In genomic region chr14:53952533-53952932, GRCh38 we compare ENCODE assay signal across 10 cellular contexts. TPM values are rescaled to one million over a fixed set of nuclear protein-coding genes. Genes with fewer than 3 reads are reported as not detected.
DNase-seq lines count a peak whose midpoint lies in the region; ATAC-seq and TF ChIP-seq lines count a peak whose summit lies in the region.
"Had no signal": no experiment of that assay in that cellular context is flagged by ENCODE, and none has a peak within 500 bp of the region (broad histone marks: within the 10 kb centered on the region; RNA-seq: fewer than 3 reads in every experiment).

No MANE protein-coding gene starts in this region.

- H3K27ac Mint-ChIP-seq in activated CD8-positive, alpha-beta T cell treated with anti-CD3 and anti-CD28 coated beads for 36 hours, result no peak overlapping the region
- no peak overlapping the region for H3K27ac Mint-ChIP-seq in activated CD8-positive, alpha-beta T cell treated with anti-CD3 and anti-CD28 coated beads, Interleukin-2, amount 10 ng/mL, durations not matched to agents 7 days and 5 days
- no peak overlapping the region for H3K27ac Mint-ChIP-seq in stimulated activated naive B cell treated with anti-CD40 and anti-IgM and Interleukin-4, amounts not matched to agents 10 μg/mL and 1 μg/mL and 100 μg/mL, for 72 hours
- H3K27ac Mint-ChIP-seq: CD8-positive, alpha-beta memory T cell had no signal

- peaks cover 29% of the 10 kb centered on the region for H3K4me1 Mint-ChIP-seq in activated CD8-positive, alpha-beta T cell treated with anti-CD3 and anti-CD28 coated beads for 36 hours (ENCODE audit: low read depth)
- peaks cover 36% of the 10 kb centered on the region for H3K4me1 Mint-ChIP-seq in activated CD8-positive, alpha-beta T cell treated with anti-CD3 and anti-CD28 coated beads, Interleukin-2, amount 10 ng/mL, durations not matched to agents 7 days and 5 days (ENCODE audit: low read depth)
- peaks cover 25 to 38% of the 10 kb centered on the region in 2 donors for H3K4me1 Mint-ChIP-seq in stimulated activated naive B cell treated with anti-CD40 and anti-IgM and Interleukin-4, amounts not matched to agents 10 μg/mL and 1 μg/mL and 100 μg/mL, for 72 hours

- peaks cover 73% of the 10 kb centered on the region for H3K27me3 Mint-ChIP-seq in activated CD8-positive, alpha-beta T cell treated with anti-CD3 and anti-CD28 coated beads for 36 hours
- H3K27me3 Mint-ChIP-seq in activated CD8-positive, alpha-beta T cell treated with anti-CD3 and anti-CD28 coated beads, Interleukin-2, amount 10 ng/mL, durations not matched to agents 7 days and 5 days (ENCODE audit: low read depth), result peaks cover 67% of the 10 kb centered on the region
- peaks cover 88 to 93% of the 10 kb centered on the region in 2 donors for H3K27me3 Mint-ChIP-seq in stimulated activated naive B cell treated with anti-CD40 and anti-IgM and Interleukin-4, amounts not matched to agents 10 μg/mL and 1 μg/mL and 100 μg/mL, for 72 hours

- WGBS in lung, 2 donors, result 21% methylated on average over 10 of the region's 10 CpGs

- H3K4me3 Mint-ChIP-seq in activated CD8-positive, alpha-beta T cell treated with anti-CD3 and anti-CD28 coated beads for 36 hours, result peak overlapping the region; percentile 49
- no peak overlapping the region for H3K4me3 Mint-ChIP-seq in activated CD8-positive, alpha-beta T cell treated with anti-CD3 and anti-CD28 coated beads, Interleukin-2, amount 10 ng/mL, durations not matched to agents 7 days and 5 days
- H3K4me3 Mint-ChIP-seq in stimulated activated naive B cell treated with anti-CD40 and anti-IgM and Interleukin-4, amounts not matched to agents 10 μg/mL and 1 μg/mL and 100 μg/mL, for 72 hours, result peak overlapping the region in 1 of 2 donors; percentile 89

- no peaks in the 10 kb centered on the region for H3K9me3 Mint-ChIP-seq in activated CD8-positive, alpha-beta T cell treated with anti-CD3 and anti-CD28 coated beads for 36 hours
- H3K9me3 Mint-ChIP-seq in activated CD8-positive, alpha-beta T cell treated with anti-CD3 and anti-CD28 coated beads, Interleukin-2, amount 10 ng/mL, durations not matched to agents 7 days and 5 days (ENCODE audit: insufficient read depth), result no peaks in the 10 kb centered on the region
- H3K9me3 Mint-ChIP-seq in stimulated activated naive B cell treated with anti-CD40 and anti-IgM and Interleukin-4, amounts not matched to agents 10 μg/mL and 1 μg/mL and 100 μg/mL, for 72 hours, result no peaks in the 10 kb centered on the region

- no peak for TF ChIP-seq CTCF in activated CD8-positive, alpha-beta T cell treated with anti-CD3 and anti-CD28 coated beads for 36 hours (IDR thresholded peaks at IDR 0.05)
- TF ChIP-seq CTCF in breast epithelium (IDR thresholded peaks at IDR 0.05) (no peak), lung (IDR thresholded peaks at IDR 0.05; ENCODE audit: control extremely low read depth, extremely low read depth) (no peak), thoracic aorta (IDR thresholded peaks at IDR 0.05) (no peak)

- intact Hi-C loops in activated CD8-positive, alpha-beta T cell treated with anti-CD3 and anti-CD28 coated beads for 36 hours (cut with micrococcal nuclease), result no loop called here
- intact Hi-C loops in breast epithelium (cut with DNase I; ENCODE audit: low total_unique reads), result no loop called here

- H3K27ac ChIP-seq in breast epithelium (peak overlapping the region; percentile 80 to 94), lung (ENCODE audit: low read depth in 1 of 2, low read length in 1 of 2) (peak overlapping the region; percentile 21 to 75), thoracic aorta (peak overlapping the region; percentile 59 to 64)

- no peak for TF ChIP-seq POLR2A in breast epithelium (IDR thresholded peaks at IDR 0.05)

- ATAC-seq in activated CD8-positive, alpha-beta T cell treated with anti-CD3 and anti-CD28 coated beads for 36 hours, result no peak
- ATAC-seq in activated CD8-positive, alpha-beta T cell treated with anti-CD3 and anti-CD28 coated beads, Interleukin-2, amount 10 ng/mL, durations not matched to agents 7 days and 5 days, result no peak
- ATAC-seq in lung (ENCODE audit: insufficient read depth, low FRiP score) (no peak), thoracic aorta (ENCODE audit: insufficient number of reproducible peaks, low FRiP score, low read depth) (no peak), HG02571 (IDR thresholded peaks at IDR 0.05; ENCODE audit: unreplicated experiment) (no peak)
- no peak for ATAC-seq in stimulated activated naive B cell treated with anti-CD40 and anti-IgM and Interleukin-4, amounts not matched to agents 10 μg/mL and 1 μg/mL and 100 μg/mL, for 72 hours (replicated peaks)

- POLR2A ChIA-PET in activated CD8-positive, alpha-beta T cell treated with anti-CD3 and anti-CD28 coated beads for 36 hours (lab: Charles Lee), result interaction anchor here (1.2 kb wide), 1 partner anchor 23 kb away, joined by 3 read pairs; no protein-coding TSS in a partner anchor
- POLR2A ChIA-PET in activated CD8-positive, alpha-beta T cell treated with anti-CD3 and anti-CD28 coated beads, Interleukin-2, amount 10 ng/mL, durations not matched to agents 7 days and 5 days (lab: Charles Lee), result no interaction called here

- peaks cover 0 to 13% of the 10 kb centered on the region in 2 donors for H3K27me3 ChIP-seq in breast epithelium
- no peaks in the 10 kb centered on the region for H3K27me3 ChIP-seq in lung (ENCODE audit: control insufficient read depth, insufficient read depth)
- H3K27me3 ChIP-seq in thoracic aorta (replicated peaks; ENCODE audit: insufficient read depth), result no peaks in the 10 kb centered on the region

- CTCF ChIA-PET in activated CD8-positive, alpha-beta T cell treated with anti-CD3 and anti-CD28 coated beads for 36 hours (lab: Charles Lee), result no interaction called here
- CTCF ChIA-PET in activated CD8-positive, alpha-beta T cell treated with anti-CD3 and anti-CD28 coated beads, Interleukin-2, amount 10 ng/mL, durations not matched to agents 7 days and 5 days (lab: Charles Lee), result interaction anchor here (1.9 kb wide), 1 partner anchor 395 kb away, joined by 5 read pairs; no protein-coding TSS in a partner anchor

- H3K4me1 ChIP-seq in breast epithelium (no peaks in the 10 kb centered on the region), lung (ENCODE audit: control insufficient read depth in 2 of 2, insufficient read depth in 2 of 2, low read length in 2 of 2) (peaks cover 0 to 12% of the 10 kb centered on the region in 2 donors), thoracic aorta (ENCODE audit: control insufficient read depth in 1 of 2, low read depth in 2 of 2) (peaks cover 4 to 27% of the 10 kb centered on the region in 2 donors)

- H3K36me3 ChIP-seq in breast epithelium, result no peaks in the 10 kb centered on the region
- peaks cover 0 to 3% of the 10 kb centered on the region in 2 donors for H3K36me3 ChIP-seq in lung (ENCODE audit: control insufficient read depth in 2 of 2, insufficient read depth in 2 of 2, low read length in 2 of 2)
- H3K36me3 ChIP-seq in thoracic aorta, result peaks cover 6% of the 10 kb centered on the region

- H3K36me3 Mint-ChIP-seq in activated CD8-positive, alpha-beta T cell treated with anti-CD3 and anti-CD28 coated beads for 36 hours (ENCODE audit: low read depth), result no peaks in the 10 kb centered on the region
- no peaks in the 10 kb centered on the region for H3K36me3 Mint-ChIP-seq in activated CD8-positive, alpha-beta T cell treated with anti-CD3 and anti-CD28 coated beads, Interleukin-2, amount 10 ng/mL, durations not matched to agents 7 days and 5 days (ENCODE audit: low read depth)
- H3K36me3 Mint-ChIP-seq in stimulated activated naive B cell treated with anti-CD40 and anti-IgM and Interleukin-4, amounts not matched to agents 10 μg/mL and 1 μg/mL and 100 μg/mL, for 72 hours, result peaks cover 0 to 2% of the 10 kb centered on the region in 2 donors
- H3K36me3 Mint-ChIP-seq: CD8-positive, alpha-beta memory T cell had no signal

- DNase-seq in activated CD8-positive, alpha-beta T cell treated with anti-CD3 and anti-CD28 coated beads for 36 hours, result no peak
- DNase-seq in activated CD8-positive, alpha-beta T cell treated with anti-CD3 and anti-CD28 coated beads, Interleukin-2, amount 10 ng/mL, durations not matched to agents 7 days and 5 days, result no peak
- no peak for DNase-seq in breast epithelium (ENCODE audit: low spot score in 2 of 2)
- DNase-seq in lung (ENCODE audit: low spot score), result no peak
- DNase-seq in thoracic aorta (ENCODE audit: low spot score), result no peak
- DNase-seq in NCI-H128 (lab: John Stamatoyannopoulos, UW; ENCODE audit: unreplicated experiment), result no peak
- no peak for DNase-seq in stimulated activated naive B cell treated with anti-CD40 and anti-IgM and Interleukin-4, amounts not matched to agents 10 μg/mL and 1 μg/mL and 100 μg/mL, for 72 hours
- DNase-seq: CD8-positive, alpha-beta memory T cell; RPMI8226 had no signal

- H3K4me3 ChIP-seq in breast epithelium (peak overlapping the region; percentile 67 to 87 (median 68)), lung (peak overlapping the region; percentile 2), thoracic aorta (peak overlapping the region; percentile 79)

- H3K9me3 ChIP-seq in breast epithelium, result no peaks in the 10 kb centered on the region
- H3K9me3 ChIP-seq in lung (ENCODE audit: control insufficient read depth in 2 of 2, insufficient read depth in 1 of 2, low read length in 1 of 2), result no peaks in the 10 kb centered on the region
- no peaks in the 10 kb centered on the region for H3K9me3 ChIP-seq in thoracic aorta

RNA-seq across cellular contexts. Expression of gene BMP4, which starts 4.1 kb away (rescaled TPM):
- total RNA-seq in activated CD8-positive, alpha-beta T cell treated with anti-CD3 and anti-CD28 coated beads for 36 hours, result not detected
- total RNA-seq in activated CD8-positive, alpha-beta T cell treated with anti-CD3 and anti-CD28 coated beads, Interleukin-2, amount 10 ng/mL, durations not matched to agents 7 days and 5 days, result not detected
- total RNA-seq in breast epithelium (10 to 100 TPM; 17.0 to 51.8 (median 17.7) TPM), lung (10 to 100 TPM; 13.3 to 39.0 TPM), thoracic aorta (10 to 100 TPM; 23.7 to 26.9 TPM)
- polyA plus RNA-seq in lung, result 10 to 100 TPM in 1 of 2 donors, 1 to 10 TPM in 1; 7.1 to 10.5 TPM
- polyA plus RNA-seq: CD8-positive, alpha-beta memory T cell had no signal

Comparison
In these comparisons a context has a peak if more than half of its experiments do, and no peak if none do; other contexts are left out.
1. H3K4me3 ChIP-seq: peak in every context shown above with its lines; median percentile 79 in thoracic aorta; 68 in breast epithelium; 2 in lung.
2. RNA of gene BMP4, which starts 4.1 kb away (total RNA-seq): 13.3 to 39.0 TPM in lung, 23.7 to 26.9 TPM in thoracic aorta and 17.0 to 51.8 TPM in breast epithelium; not detected in activated CD8-positive, alpha-beta T cell treated with anti-CD3 and anti-CD28 coated beads for 36 hours and not detected in activated CD8-positive, alpha-beta T cell treated with anti-CD3 and anti-CD28 coated beads, Interleukin-2, amount 10 ng/mL, durations not matched to agents 7 days and 5 days; every median in the first group is over 10 times any median in the second.
3. Peak in every context shown above with its lines, with median percentiles within 50 percentile points of each other: H3K27ac ChIP-seq.